In the genomic region with DNA sequence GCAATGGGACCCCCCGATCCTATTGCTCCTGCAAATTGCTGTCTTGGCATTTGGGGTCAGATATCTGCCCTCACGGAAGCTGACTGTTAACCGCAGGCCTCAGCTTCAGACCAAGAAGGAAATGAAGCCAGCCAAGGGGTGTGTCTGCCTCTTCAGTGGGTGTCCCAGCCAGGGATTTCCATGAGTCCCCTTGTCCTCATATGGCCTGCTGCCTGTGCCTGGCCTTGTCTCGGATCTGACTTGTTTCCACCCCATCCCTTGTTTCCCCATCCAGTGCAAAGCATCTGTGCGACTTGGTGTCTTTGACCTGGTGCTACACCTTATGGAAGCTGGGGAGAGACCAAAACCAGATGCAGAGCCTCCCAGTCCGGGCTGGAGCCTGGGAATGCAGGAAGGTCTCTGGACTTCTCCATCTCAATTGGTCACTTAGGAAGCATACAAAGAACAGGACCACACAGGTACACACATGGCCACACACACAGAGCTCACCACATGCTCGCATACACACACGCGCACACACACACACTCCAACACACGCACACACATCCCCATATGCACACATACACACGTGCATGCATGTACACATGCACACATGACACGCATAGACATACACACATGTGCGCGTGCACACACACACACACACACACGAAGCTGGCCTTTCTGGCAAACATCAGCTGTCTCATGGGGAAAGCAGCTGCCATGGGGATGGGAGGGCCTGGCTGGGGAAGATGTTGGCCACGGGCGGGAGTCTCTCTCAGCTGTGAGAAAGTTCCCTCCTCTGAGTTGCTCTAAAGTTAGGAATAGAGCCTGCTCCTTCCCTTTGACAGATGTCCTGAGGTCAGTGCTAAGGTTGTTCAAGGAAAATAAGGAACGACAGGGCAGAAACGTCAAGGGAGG, we compare ENCODE assay signal across 21 cellular contexts.
DNase-seq lines count a peak whose midpoint lies in the region; ATAC-seq, FAIRE-seq and TF ChIP-seq lines count a peak whose summit lies in the region.
"Had no signal": no experiment of that assay in that cellular context is flagged by ENCODE, and none has a peak within 500 bp of the region (broad histone marks: within the 10 kb centered on the region; RNA-seq: fewer than 3 reads in every experiment).

No MANE protein-coding gene starts in this region.

- TF ChIP-seq POLR2A in suprapubic skin (IDR thresholded peaks at IDR 0.05), result no peak
- TF ChIP-seq POLR2A in tibial nerve (IDR thresholded peaks at IDR 0.05), result no peak

- peaks cover 0 to 40% (median 0%) of the 10 kb centered on the region in 7 donors for H3K4me1 Mint-ChIP-seq in naive thymus-derived CD4-positive, alpha-beta T cell

- H3K27ac ChIP-seq in naive thymus-derived CD4-positive, alpha-beta T cell (ENCODE audit: low read depth, low read length), result no peak overlapping the region
- H3K27ac ChIP-seq in suprapubic skin (no peak overlapping the region), tibial nerve (no peak overlapping the region)
- H3K27ac ChIP-seq: sigmoid colon had no signal

- no peaks in the 10 kb centered on the region for H3K36me3 Mint-ChIP-seq in naive thymus-derived CD4-positive, alpha-beta T cell
- H3K36me3 Mint-ChIP-seq: CD8-positive, alpha-beta T cell; natural killer cell; T-cell had no signal

- DNase-seq in EH (ENCODE audit: low read depth) (peak; percentile 53), HTR-8/SVneo (ENCODE audit: insufficient read length, low spot score) (no peak), choroid plexus epithelial cell (ENCODE audit: low read depth) (peak; percentile 48), suprapubic skin (ENCODE audit: low spot score in 2 of 2) (no peak), tibial nerve (ENCODE audit: low spot score in 2 of 2) (no peak), NCI-H2029 treated with DMSO at 0.1 percent for 48 hours (lab: John Stamatoyannopoulos, UW) (no peak), NCI-H1092 (lab: John Stamatoyannopoulos, UW) (no peak)
- no peak for DNase-seq in naive thymus-derived CD4-positive, alpha-beta T cell
- DNase-seq: activated CD4-positive, alpha-beta T cell treated with anti-CD3 and anti-CD28 coated beads, Interleukin-2, amount 50 U/mL, for 1 hour; activated effector memory CD4-positive, alpha-beta T cell treated with Interleukin-2 at 50 U/mL for 16 hours; CD8-positive, alpha-beta T cell; head of caudate nucleus; natural killer cell; NCI-H1092 treated with DMSO at 0.1 percent for 48 hours; NCI-H510A; PC-3; sigmoid colon; stimulated activated naive CD8-positive, alpha-beta T cell treated with anti-CD3 and anti-CD28 coated beads, Interleukin-15, amount 100 ng/mL, for 72 hours; T-cell had no signal

- H3K4me1 ChIP-seq in naive thymus-derived CD4-positive, alpha-beta T cell (ENCODE audit: control insufficient read depth in 2 of 2, insufficient read depth in 2 of 2, low read length in 2 of 2), result no peaks in the 10 kb centered on the region
- peaks cover 7% of the 10 kb centered on the region for H3K4me1 ChIP-seq in suprapubic skin
- peaks cover 0 to 16% (median 0%) of the 10 kb centered on the region in 4 donors for H3K4me1 ChIP-seq in tibial nerve
- H3K4me1 ChIP-seq: sigmoid colon had no signal

- H3K4me3 ChIP-seq in choroid plexus epithelial cell (ENCODE audit: low read depth, low read length) (no peak overlapping the region), suprapubic skin (no peak overlapping the region), tibial nerve (no peak overlapping the region)
- no peak overlapping the region for H3K4me3 ChIP-seq in naive thymus-derived CD4-positive, alpha-beta T cell (ENCODE audit: low read length)
- H3K4me3 ChIP-seq: sigmoid colon had no signal

- peak; percentile 82 for FAIRE-seq in HTR-8/SVneo (lab: Jason Lieb, UNC)

- TF ChIP-seq CTCF in choroid plexus epithelial cell (conservative IDR thresholded peaks at IDR 0.05; ENCODE audit: low read depth, low read length) (no peak), suprapubic skin (IDR thresholded peaks at IDR 0.05) (no peak), tibial nerve (IDR thresholded peaks at IDR 0.05) (no peak)

- no peaks in the 10 kb centered on the region for H3K9me3 ChIP-seq in naive thymus-derived CD4-positive, alpha-beta T cell (ENCODE audit: control insufficient read depth in 2 of 3, low read length in 3 of 3)
- H3K9me3 ChIP-seq in suprapubic skin, result no peaks in the 10 kb centered on the region
- H3K9me3 ChIP-seq in tibial nerve, result no peaks in the 10 kb centered on the region
- H3K9me3 ChIP-seq: sigmoid colon had no signal

- intact Hi-C loops in naive thymus-derived CD4-positive, alpha-beta T cell (cut with micrococcal nuclease), result no loop called here

- WGBS in suprapubic skin, result 71% methylated on average over 18 of the region's 19 CpGs
- 60 to 66% methylated on average over 19 of the region's 19 CpGs for WGBS in tibial nerve, 2 donors

- ATAC-seq in naive thymus-derived CD4-positive, alpha-beta T cell, result peak; percentile 29
- ATAC-seq: CD8-positive, alpha-beta T cell; HCT116; left lobe of liver; PC-3 had no signal

- no peak overlapping the region for H3K27ac Mint-ChIP-seq in naive thymus-derived CD4-positive, alpha-beta T cell
- H3K27ac Mint-ChIP-seq: CD8-positive, alpha-beta T cell; T-cell had no signal

- peaks cover 4 to 11% (median 6%) of the 10 kb centered on the region in 5 donors for H3K27me3 Mint-ChIP-seq in naive thymus-derived CD4-positive, alpha-beta T cell

- POLR2A ChIA-PET in naive thymus-derived CD4-positive, alpha-beta T cell (lab: Charles Lee), result no interaction called here

- no peaks in the 10 kb centered on the region for H3K36me3 ChIP-seq in naive thymus-derived CD4-positive, alpha-beta T cell (ENCODE audit: control insufficient read depth in 2 of 3, insufficient read depth in 3 of 3, low read length in 3 of 3)
- H3K36me3 ChIP-seq in suprapubic skin, result no peaks in the 10 kb centered on the region
- H3K36me3 ChIP-seq in tibial nerve, result peaks cover 0 to 86% (median 0%) of the 10 kb centered on the region in 3 donors

- no peak for TF ChIP-seq EP300 in suprapubic skin (IDR thresholded peaks at IDR 0.05)
- no peak for TF ChIP-seq EP300 in tibial nerve (IDR thresholded peaks at IDR 0.05)

- H3K9me3 Mint-ChIP-seq in naive thymus-derived CD4-positive, alpha-beta T cell, result peaks cover 0 to 2% (median 0%) of the 10 kb centered on the region in 11 donors
- H3K9me3 Mint-ChIP-seq: CD8-positive, alpha-beta T cell; natural killer cell; stimulated activated naive CD8-positive, alpha-beta T cell treated with anti-CD3 and anti-CD28 coated beads, Interleukin-15, amount 100 ng/mL, for 72 hours; T-cell had no signal

- no peak overlapping the region for H3K4me3 Mint-ChIP-seq in naive thymus-derived CD4-positive, alpha-beta T cell
- H3K4me3 Mint-ChIP-seq: CD8-positive, alpha-beta T cell; natural killer cell; stimulated activated naive CD8-positive, alpha-beta T cell treated with anti-CD3 and anti-CD28 coated beads, Interleukin-15, amount 100 ng/mL, for 72 hours; T-cell had no signal

- no peaks in the 10 kb centered on the region for H3K27me3 ChIP-seq in naive thymus-derived CD4-positive, alpha-beta T cell (ENCODE audit: control insufficient read depth in 2 of 2, insufficient read depth in 2 of 2, low read length in 2 of 2)
- H3K27me3 ChIP-seq in suprapubic skin (no peaks in the 10 kb centered on the region), tibial nerve (no peaks in the 10 kb centered on the region)
- H3K27me3 ChIP-seq: sigmoid colon had no signal

- CTCF ChIA-PET in naive thymus-derived CD4-positive, alpha-beta T cell (lab: Charles Lee), result no interaction called here

Comparison
In these comparisons a context has a peak if more than half of its experiments do, and no peak if none do; other contexts are left out.
1. DNase-seq: peak in EH (single experiment) and choroid plexus epithelial cell (single experiment); none in HTR-8/SVneo (single experiment), naive thymus-derived CD4-positive, alpha-beta T cell (0 of 9), suprapubic skin (0 of 2), tibial nerve (0 of 2), NCI-H2029 treated with DMSO at 0.1 percent for 48 hours (single experiment) and NCI-H1092 (single experiment).